In the genomic region with DNA sequence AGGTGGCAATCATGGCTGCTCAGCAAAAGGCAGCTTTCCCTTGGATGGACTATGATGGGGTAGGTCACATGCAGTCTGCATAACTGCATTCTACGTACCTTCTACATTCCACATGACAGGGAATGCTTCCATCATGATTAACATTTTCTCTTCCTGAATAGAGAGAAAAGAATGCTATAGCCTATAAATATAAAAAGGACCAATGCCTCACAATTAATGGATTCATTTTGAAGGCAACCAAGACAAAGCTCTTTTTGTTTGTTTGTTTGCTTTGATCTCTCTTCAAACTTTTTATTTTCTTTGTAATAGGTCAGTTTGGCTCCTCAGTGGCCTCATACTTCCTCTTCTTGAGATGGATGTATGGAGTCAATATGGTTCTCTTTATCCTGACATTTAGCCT, we compare ENCODE assay signal across 31 cellular contexts.
"Had no signal": no experiment of that assay in that cellular context is flagged by ENCODE, and none has a peak within 500 bp of the region (broad histone marks: within the 10 kb centered on the region; RNA-seq: fewer than 3 reads in every experiment).

No MANE protein-coding gene starts in this region.

- H3K27ac ChIP-seq: ascending aorta, cardiac muscle cell, VCaP had no signal

- H3K4me3 ChIP-seq: ascending aorta, cardiac muscle cell had no signal

- H3K36me3 ChIP-seq: ascending aorta, cardiac muscle cell had no signal

- ATAC-seq: activated CD8-positive, alpha-beta T cell treated with anti-CD3 and anti-CD28 coated beads for 36 hours; activated naive CD4-positive, alpha-beta T cell treated with anti-CD3 and anti-CD28 coated beads, Interleukin-2, amount 50 U/mL, for 72 hours; activated naive CD8-positive, alpha-beta T cell treated with anti-CD3 and anti-CD28 coated beads, Interleukin-2, amount 50 U/mL, for 24 hours; activated T-cell treated with anti-CD3 and anti-CD28 coated beads, Interleukin-2, amount 50 U/mL, for 4 hours; activated T-cell treated with anti-CD3 and anti-CD28 coated beads, Interleukin-2, amount 50 U/mL, for 72 hours; activated T-helper 17 cell treated with anti-CD3 and anti-CD28 coated beads, Interleukin-2, amount 50 U/mL, for 72 hours had no signal

- H3K9me3 ChIP-seq: ascending aorta had no signal

- H3K4me1 ChIP-seq: ascending aorta had no signal

- H3K27me3 ChIP-seq: ascending aorta, cardiac muscle cell had no signal

- DNase-seq: activated B cell treated with CpG ODN at 0.5 μM for 24 hours; activated CD4-positive, alpha-beta memory T cell treated with anti-CD3 and anti-CD28 coated beads for 36 hours; activated CD4-positive, alpha-beta T cell treated with anti-CD3 and anti-CD28 coated beads for 4 hours; activated CD4-positive, alpha-beta T cell treated with anti-CD3 and anti-CD28 coated beads, Interleukin-2, amount 10 ng/mL, durations not matched to agents 24 days and 14 days; activated CD4-positive, alpha-beta T cell treated with anti-CD3 and anti-CD28 coated beads, Interleukin-2, amount 50 U/mL, for 1 hour; activated CD4-positive, alpha-beta T cell treated with anti-CD3 and anti-CD28 coated beads, Interleukin-2, amount 50 U/mL, for 4 hours; activated CD4-positive, CD25-positive, alpha-beta regulatory T cell treated with anti-CD3 and anti-CD28 coated beads, Interleukin-2, amount 50 U/mL, for 72 hours; activated CD8-positive, alpha-beta memory T cell treated with anti-CD3 and anti-CD28 coated beads, Interleukin-2, amount 50 U/mL, for 4 hours; activated CD8-positive, alpha-beta T cell treated with anti-CD3 and anti-CD28 coated beads for 36 hours; activated effector memory CD4-positive, alpha-beta T cell treated with anti-CD3 and anti-CD28 coated beads, Interleukin-2, amount 50 U/mL, for 16 hours; activated gamma-delta T cell treated with Interleukin-2 at 50 U/mL for 16 hours; activated naive CD4-positive, alpha-beta T cell; activated naive CD4-positive, alpha-beta T cell treated with anti-CD3 and anti-CD28 coated beads for 36 hours; activated naive CD4-positive, alpha-beta T cell treated with anti-CD3 and anti-CD28 coated beads, Interleukin-2, amount 50 U/mL, for 16 hours; activated naive CD8-positive, alpha-beta T cell treated with anti-CD3 and anti-CD28 coated beads, Interleukin-2, amount 10 ng/mL, durations not matched to agents 7 days and 5 days; activated naive CD8-positive, alpha-beta T cell treated with anti-CD3 and anti-CD28 coated beads, Interleukin-2, amount 50 U/mL, for 24 hours; activated T-cell treated with anti-CD3 and anti-CD28 coated beads for 4 hours; activated T-cell treated with anti-CD3 and anti-CD28 coated beads, Interleukin-2, amount 50 U/mL, for 1 hour; activated T-cell treated with anti-CD3 and anti-CD28 coated beads, Interleukin-2, amount 50 U/mL, for 4 hours; activated T-cell treated with anti-CD3 and anti-CD28 coated beads, Interleukin-2, amount 50 U/mL, for 72 hours; amygdala; anterior cingulate cortex; caudate nucleus; cerebellar nuclear complex; T-helper 2 cell; T-helper 9 cell had no signal
